28 cellular contexts compared by ENCODE assay signal in the genomic region with DNA sequence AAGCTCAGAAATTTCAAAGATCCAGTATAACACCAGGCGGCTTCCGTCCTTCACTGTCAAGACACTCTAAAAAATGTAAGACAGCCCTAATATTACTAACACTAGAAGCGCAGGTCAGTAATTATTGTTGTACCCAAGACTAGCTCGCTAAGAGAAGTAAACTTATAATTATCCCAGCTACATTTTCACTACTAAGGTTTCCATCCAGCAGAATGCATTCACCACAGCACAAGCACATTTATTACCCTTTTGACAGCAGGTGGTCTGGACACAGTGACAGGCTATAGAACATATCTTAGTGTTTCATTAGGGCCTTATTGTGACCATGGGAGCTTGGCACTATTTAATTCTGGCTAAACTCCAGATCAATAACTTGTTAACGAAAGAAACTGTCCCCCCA.
"Had no signal": no experiment of that assay in that cellular context is flagged by ENCODE, and none has a peak within 500 bp of the region (broad histone marks: within the 10 kb centered on the region; RNA-seq: fewer than 3 reads in every experiment).

No MANE protein-coding gene starts in this region.

- H3K4me3 Mint-ChIP-seq: natural killer cell treated with Interleukin-12 subunit alpha and Interleukin-12 subunit beta and Interleukin-15 and Interleukin-18, amount 100 ng/mL, for 72 hours; neural progenitor cell; stimulated activated effector memory CD8-positive, alpha-beta T cell treated with anti-CD3 and anti-CD28 coated beads, Interleukin-12 subunit alpha, Interleukin-12 subunit beta, amount 100 ng/mL, for 72 hours; stimulated activated naive B cell treated with anti-CD40 and anti-IgM and Interleukin-4, amounts not matched to agents 10 μg/mL and 1 μg/mL and 100 μg/mL, for 72 hours; stimulated activated naive CD8-positive, alpha-beta T cell treated with anti-CD3 and anti-CD28 coated beads, Interleukin-15, Interleukin-2, amounts not matched to agents 100 ng/mL and 50 ng/mL, for 24 hours had no signal

- H3K4me1 Mint-ChIP-seq: neural progenitor cell; stimulated activated effector memory CD8-positive, alpha-beta T cell treated with anti-CD3 and anti-CD28 coated beads, Interleukin-12 subunit alpha, Interleukin-12 subunit beta, amount 100 ng/mL, for 72 hours; stimulated activated naive B cell treated with anti-CD40 and anti-IgM and Interleukin-4, amounts not matched to agents 10 μg/mL and 1 μg/mL and 100 μg/mL, for 72 hours had no signal

- H2AFZ ChIP-seq: neural progenitor cell, parathyroid adenoma had no signal

- FAIRE-seq: small intestine, urothelium cell line had no signal

- ATAC-seq: natural killer cell treated with Interleukin-12 subunit alpha and Interleukin-12 subunit beta and Interleukin-15 and Interleukin-18, amount 100 ng/mL, for 72 hours; psoas muscle; right cardiac atrium; right lobe of liver; stimulated activated effector memory CD8-positive, alpha-beta T cell treated with anti-CD3 and anti-CD28 coated beads, Interleukin-12 subunit alpha, Interleukin-12 subunit beta, amount 100 ng/mL, for 72 hours; stimulated activated naive B cell treated with anti-CD40 and anti-IgM and Interleukin-4, amounts not matched to agents 10 μg/mL and 1 μg/mL and 100 μg/mL, for 72 hours had no signal

- H3K79me2 ChIP-seq: parathyroid adenoma had no signal

- H3K27me3 Mint-ChIP-seq: progenitor cell of endocrine pancreas; stimulated activated naive B cell treated with anti-CD40 and anti-IgM and Interleukin-4, amounts not matched to agents 10 μg/mL and 1 μg/mL and 100 μg/mL, for 72 hours; stimulated activated naive CD8-positive, alpha-beta T cell treated with anti-CD3 and anti-CD28 coated beads, Interleukin-15, Interleukin-2, amounts not matched to agents 100 ng/mL and 50 ng/mL, for 24 hours had no signal

- H3K9me3 ChIP-seq: ovary, psoas muscle, right lobe of liver, sigmoid colon, stomach, thoracic aorta, thyroid gland, tibial nerve, upper lobe of left lung, vagina had no signal

- H3K36me3 ChIP-seq: neural progenitor cell, ovary, right lobe of liver, thoracic aorta, thyroid gland, vagina had no signal

- H3K27me3 ChIP-seq: neural progenitor cell, ovary, right lobe of liver, sigmoid colon, thyroid gland, tibial nerve, upper lobe of left lung, vagina had no signal

- H3K4me3 ChIP-seq: neural progenitor cell, ovary, psoas muscle, right lobe of liver, sigmoid colon, stomach, thoracic aorta, thyroid gland, tibial nerve, upper lobe of left lung, vagina had no signal

- H3K27ac ChIP-seq: neural progenitor cell, ovary, parathyroid adenoma, psoas muscle, right lobe of liver, sigmoid colon, stomach, thoracic aorta, thyroid gland, tibial nerve, upper lobe of left lung, vagina had no signal

- H3K27ac Mint-ChIP-seq: natural killer cell treated with Interleukin-12 subunit alpha and Interleukin-12 subunit beta and Interleukin-15 and Interleukin-18, amount 100 ng/mL, for 72 hours; progenitor cell of endocrine pancreas; stimulated activated effector memory CD8-positive, alpha-beta T cell treated with anti-CD3 and anti-CD28 coated beads, Interleukin-12 subunit alpha, Interleukin-12 subunit beta, amount 100 ng/mL, for 72 hours; stimulated activated naive B cell treated with anti-CD40 and anti-IgM and Interleukin-4, amounts not matched to agents 10 μg/mL and 1 μg/mL and 100 μg/mL, for 72 hours; stimulated activated naive CD8-positive, alpha-beta T cell treated with anti-CD3 and anti-CD28 coated beads, Interleukin-15, Interleukin-2, amounts not matched to agents 100 ng/mL and 50 ng/mL, for 24 hours had no signal

- H3K4me1 ChIP-seq: neural progenitor cell, parathyroid adenoma, psoas muscle, right lobe of liver, sigmoid colon, stomach, thyroid gland, tibial nerve, upper lobe of left lung, vagina had no signal

- H3K9me3 Mint-ChIP-seq: natural killer cell treated with Interleukin-12 subunit alpha and Interleukin-12 subunit beta and Interleukin-15 and Interleukin-18, amount 100 ng/mL, for 72 hours; neural progenitor cell; stimulated activated effector memory CD8-positive, alpha-beta T cell treated with anti-CD3 and anti-CD28 coated beads, Interleukin-12 subunit alpha, Interleukin-12 subunit beta, amount 100 ng/mL, for 72 hours; stimulated activated naive B cell treated with anti-CD40 and anti-IgM and Interleukin-4, amounts not matched to agents 10 μg/mL and 1 μg/mL and 100 μg/mL, for 72 hours; stimulated activated naive CD8-positive, alpha-beta T cell treated with anti-CD3 and anti-CD28 coated beads, Interleukin-15, Interleukin-2, amounts not matched to agents 100 ng/mL and 50 ng/mL, for 24 hours had no signal

- H3K4me2 ChIP-seq: neural progenitor cell had no signal

- DNase-seq: occipital lobe; ovary; posterior cingulate gyrus; psoas muscle; right cardiac atrium; right lobe of liver; sigmoid colon; small intestine; stimulated activated CD4-positive, alpha-beta T cell treated with anti-CD3 and anti-CD28 coated beads, Interleukin-15, amount 100 ng/mL, for 24 hours; stimulated activated CD4-positive, alpha-beta T cell treated with anti-CD3 and anti-CD28 coated beads, Interleukin-2, amount 100 ng/mL, for 24 hours; stimulated activated CD4-positive, alpha-beta T cell treated with anti-CD3 and anti-CD28 coated beads, Interleukin-2, amount 100 ng/mL, for 48 hours; stimulated activated CD4-positive, alpha-beta T cell treated with anti-CD3 and anti-CD28 coated beads, Interleukin-4, amount 100 ng/mL, for 24 hours; stimulated activated naive B cell treated with anti-CD40 and anti-IgM and Interleukin-4, amounts not matched to agents 10 μg/mL and 1 μg/mL and 100 μg/mL, for 72 hours; stimulated activated naive CD4-positive, alpha-beta T cell treated with Interleukin-2 at 50 U/mL for 16 hours; stomach; thyroid gland; trophoblast cell; upper lobe of left lung had no signal
